ENCODE assay signal across 1 cellular context in the genomic region with DNA sequence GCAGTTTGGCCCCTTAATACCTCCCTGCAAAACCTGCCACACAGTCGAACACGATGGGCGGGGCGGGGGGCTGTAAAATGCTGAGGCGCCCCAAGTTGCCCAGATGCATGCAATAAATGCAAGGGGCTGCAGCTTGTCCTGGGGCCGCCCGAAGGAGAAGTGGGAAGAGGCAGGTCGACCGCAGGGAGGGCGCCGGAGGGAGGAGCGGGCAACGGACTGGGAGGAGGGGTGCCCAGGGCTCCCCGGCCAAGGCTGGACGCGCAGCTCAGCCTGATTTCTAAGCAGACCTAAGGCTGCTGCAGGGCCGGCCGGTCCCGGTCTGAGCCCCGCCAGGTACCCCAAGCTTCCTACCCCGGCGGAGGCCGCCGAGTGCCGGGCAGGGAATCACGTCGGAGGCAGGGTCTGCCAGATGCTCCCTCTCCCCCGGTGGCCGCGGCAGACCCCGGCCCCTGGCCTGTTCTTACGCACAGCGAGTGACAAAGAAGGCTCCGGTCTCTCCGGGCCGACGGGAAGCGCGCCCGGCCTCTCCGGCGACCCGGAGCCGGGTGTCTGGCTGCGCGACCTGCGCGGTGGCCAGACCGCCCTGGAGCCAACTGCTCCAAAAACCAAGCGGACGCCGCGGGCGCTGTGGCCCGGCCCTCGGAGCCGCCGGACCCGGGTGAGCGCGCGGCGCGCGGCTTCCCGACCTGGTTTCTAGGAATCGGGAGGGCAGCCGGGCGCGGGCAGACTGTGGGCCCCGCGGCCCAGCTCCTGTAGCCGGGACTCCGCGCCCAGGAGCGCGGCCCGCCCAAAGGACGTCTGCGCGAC.
TF ChIP-seq lines count a peak whose summit lies in the region.

No MANE protein-coding gene starts in this region.

TF ChIP-seq in HEK293, 187 proteins besides CTCF, POLR2A, EP300 and RAD21 (continued from another document):
- TF ChIP-seq OVOL3 (tag by site-specific recombination; IDR thresholded peaks at IDR 0.05): no peak
- TF ChIP-seq, protein P1, sequence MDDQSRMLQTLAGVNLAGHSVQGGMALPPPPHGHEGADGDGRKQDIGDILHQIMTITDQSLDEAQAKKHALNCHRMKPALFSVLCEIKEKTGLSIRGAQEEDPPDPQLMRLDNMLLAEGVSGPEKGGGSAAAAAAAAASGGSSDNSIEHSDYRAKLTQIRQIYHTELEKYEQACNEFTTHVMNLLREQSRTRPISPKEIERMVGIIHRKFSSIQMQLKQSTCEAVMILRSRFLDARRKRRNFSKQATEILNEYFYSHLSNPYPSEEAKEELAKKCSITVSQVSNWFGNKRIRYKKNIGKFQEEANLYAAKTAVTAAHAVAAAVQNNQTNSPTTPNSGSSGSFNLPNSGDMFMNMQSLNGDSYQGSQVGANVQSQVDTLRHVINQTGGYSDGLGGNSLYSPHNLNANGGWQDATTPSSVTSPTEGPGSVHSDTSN (CRISPR knock-in tag; IDR thresholded peaks at IDR 0.05): no peak
- TF ChIP-seq ZNF391 (tag by site-specific recombination; IDR thresholded peaks at IDR 0.05; ENCODE audit: borderline replicate concordance, low read depth): no peak
- TF ChIP-seq ZNF629 (tag by site-specific recombination; IDR thresholded peaks at IDR 0.05): no peak
- TF ChIP-seq, protein P2, sequence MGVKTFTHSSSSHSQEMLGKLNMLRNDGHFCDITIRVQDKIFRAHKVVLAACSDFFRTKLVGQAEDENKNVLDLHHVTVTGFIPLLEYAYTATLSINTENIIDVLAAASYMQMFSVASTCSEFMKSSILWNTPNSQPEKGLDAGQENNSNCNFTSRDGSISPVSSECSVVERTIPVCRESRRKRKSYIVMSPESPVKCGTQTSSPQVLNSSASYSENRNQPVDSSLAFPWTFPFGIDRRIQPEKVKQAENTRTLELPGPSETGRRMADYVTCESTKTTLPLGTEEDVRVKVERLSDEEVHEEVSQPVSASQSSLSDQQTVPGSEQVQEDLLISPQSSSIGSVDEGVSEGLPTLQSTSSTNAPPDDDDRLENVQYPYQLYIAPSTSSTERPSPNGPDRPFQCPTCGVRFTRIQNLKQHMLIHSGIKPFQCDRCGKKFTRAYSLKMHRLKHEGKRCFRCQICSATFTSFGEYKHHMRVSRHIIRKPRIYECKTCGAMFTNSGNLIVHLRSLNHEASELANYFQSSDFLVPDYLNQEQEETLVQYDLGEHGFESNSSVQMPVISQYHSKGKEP (tag by site-specific recombination; IDR thresholded peaks at IDR 0.05): peak; percentile 95
- TF ChIP-seq, protein P3, sequence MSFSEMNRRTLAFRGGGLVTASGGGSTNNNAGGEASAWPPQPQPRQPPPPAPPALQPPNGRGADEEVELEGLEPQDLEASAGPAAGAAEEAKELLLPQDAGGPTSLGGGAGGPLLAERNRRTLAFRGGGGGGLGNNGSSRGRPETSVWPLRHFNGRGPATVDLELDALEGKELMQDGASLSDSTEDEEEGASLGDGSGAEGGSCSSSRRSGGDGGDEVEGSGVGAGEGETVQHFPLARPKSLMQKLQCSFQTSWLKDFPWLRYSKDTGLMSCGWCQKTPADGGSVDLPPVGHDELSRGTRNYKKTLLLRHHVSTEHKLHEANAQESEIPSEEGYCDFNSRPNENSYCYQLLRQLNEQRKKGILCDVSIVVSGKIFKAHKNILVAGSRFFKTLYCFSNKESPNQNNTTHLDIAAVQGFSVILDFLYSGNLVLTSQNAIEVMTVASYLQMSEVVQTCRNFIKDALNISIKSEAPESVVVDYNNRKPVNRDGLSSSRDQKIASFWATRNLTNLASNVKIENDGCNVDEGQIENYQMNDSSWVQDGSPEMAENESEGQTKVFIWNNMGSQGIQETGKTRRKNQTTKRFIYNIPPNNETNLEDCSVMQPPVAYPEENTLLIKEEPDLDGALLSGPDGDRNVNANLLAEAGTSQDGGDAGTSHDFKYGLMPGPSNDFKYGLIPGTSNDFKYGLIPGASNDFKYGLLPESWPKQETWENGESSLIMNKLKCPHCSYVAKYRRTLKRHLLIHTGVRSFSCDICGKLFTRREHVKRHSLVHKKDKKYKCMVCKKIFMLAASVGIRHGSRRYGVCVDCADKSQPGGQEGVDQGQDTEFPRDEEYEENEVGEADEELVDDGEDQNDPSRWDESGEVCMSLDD (tag by site-specific recombination; IDR thresholded peaks at IDR 0.05): peak; percentile 27; the same call in 1 of the 2 replicates
- peak; percentile 16; the same call in 1 of the 2 replicates for TF ChIP-seq ZNF777 (tag by site-specific recombination; IDR thresholded peaks at IDR 0.05; ENCODE audit: borderline replicate concordance)
- TF ChIP-seq, protein P4, sequence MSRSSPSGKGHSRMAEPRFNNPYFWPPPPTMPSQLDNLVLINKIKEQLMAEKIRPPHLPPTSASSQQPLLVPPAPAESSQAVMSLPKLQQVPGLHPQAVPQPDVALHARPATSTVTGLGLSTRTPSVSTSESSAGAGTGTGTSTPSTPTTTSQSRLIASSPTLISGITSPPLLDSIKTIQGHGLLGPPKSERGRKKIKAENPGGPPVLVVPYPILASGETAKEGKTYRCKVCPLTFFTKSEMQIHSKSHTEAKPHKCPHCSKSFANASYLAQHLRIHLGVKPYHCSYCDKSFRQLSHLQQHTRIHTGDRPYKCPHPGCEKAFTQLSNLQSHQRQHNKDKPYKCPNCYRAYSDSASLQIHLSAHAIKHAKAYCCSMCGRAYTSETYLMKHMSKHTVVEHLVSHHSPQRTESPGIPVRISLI (tag by site-specific recombination; IDR thresholded peaks at IDR 0.05): no peak
- TF ChIP-seq ZNF354C (tag by site-specific recombination; IDR thresholded peaks at IDR 0.05; ENCODE audit: borderline replicate concordance, low read depth): no peak
- TF ChIP-seq ZNF423 (tag by site-specific recombination; IDR thresholded peaks at IDR 0.05): no peak
- TF ChIP-seq SETDB1 (IDR thresholded peaks at IDR 0.05; ENCODE audit: insufficient read length, low read length): no peak
- TF ChIP-seq SP3 (tag by site-specific recombination; IDR thresholded peaks at IDR 0.05): peak; percentile 19; the same call in 1 of the 2 replicates
- no peak for TF ChIP-seq ZFP37 (tag by site-specific recombination; IDR thresholded peaks at IDR 0.05)
- no peak for TF ChIP-seq ZNF311 (tag by site-specific recombination; IDR thresholded peaks at IDR 0.05; ENCODE audit: borderline replicate concordance)
- no peak for TF ChIP-seq ZBTB48 (tag by site-specific recombination; IDR thresholded peaks at IDR 0.05)
- TF ChIP-seq OSR2 (tag by site-specific recombination; IDR thresholded peaks at IDR 0.05): no peak
TF ChIP-seq in HEK293: peak in this region for 9.
